ENCODE assay signal across 10 cellular contexts in genomic region chr2:43424262-43425207, GRCh38.
DNase-seq lines count a peak whose midpoint lies in the region; ATAC-seq and TF ChIP-seq lines count a peak whose summit lies in the region.
"Had no signal": no experiment of that assay in that cellular context is flagged by ENCODE, and none has a peak within 500 bp of the region (broad histone marks: within the 10 kb centered on the region; RNA-seq: fewer than 3 reads in every experiment).

No MANE protein-coding gene starts in this region.

- intact Hi-C loops in MCF 10A (cut with micrococcal nuclease), result no loop called here

- peak overlapping the region; percentile 62 for H3K4me2 ChIP-seq in Loucy (ENCODE audit: low read depth, low read length, poor library complexity, severe bottlenecking)

- peak overlapping the region in 2 of 4 donors; percentile 18 to 76 for H3K4me3 Mint-ChIP-seq in CD4-positive, CD25-positive, alpha-beta regulatory T cell
- H3K4me3 Mint-ChIP-seq in MCF 10A (ENCODE audit: unreplicated experiment), result no peak overlapping the region
- H3K4me3 Mint-ChIP-seq in natural killer cell treated with Interleukin-12 subunit alpha and Interleukin-12 subunit beta and Interleukin-15 and Interleukin-18, amount 100 ng/mL, for 72 hours, result peak overlapping the region; percentile 21

- H4K20me1 ChIP-seq in Loucy (ENCODE audit: insufficient read depth, low read length, poor library complexity, severe bottlenecking), result no peaks in the 10 kb centered on the region

- no TSS peak for BruUV-seq in MCF 10A (replicated peaks; lab: Mats Ljungman, UMichigan)

- POLR2A ChIA-PET in MCF 10A (lab: Yijun Ruan, JAX), result interaction anchor here (0.7 to 2.7 kb wide), 7 partner anchors 9 to 567 kb away, joined by 3 to 11 read pairs (median 3); partner anchors contain the start of gene THADA

- peaks cover 0 to 1% (median 0%) of the 10 kb centered on the region in 7 donors for H3K9me3 Mint-ChIP-seq in CD4-positive, CD25-positive, alpha-beta regulatory T cell
- no peaks in the 10 kb centered on the region for H3K9me3 Mint-ChIP-seq in MCF 10A (ENCODE audit: unreplicated experiment)
- no peaks in the 10 kb centered on the region for H3K9me3 Mint-ChIP-seq in natural killer cell treated with Interleukin-12 subunit alpha and Interleukin-12 subunit beta and Interleukin-15 and Interleukin-18, amount 100 ng/mL, for 72 hours
- H3K9me3 Mint-ChIP-seq: brain had no signal

- H3K27ac ChIP-seq in CD4-positive, CD25-positive, alpha-beta regulatory T cell (ENCODE audit: insufficient read depth, low read length, poor library complexity, severe bottlenecking), result no peak overlapping the region

- no peaks in the 10 kb centered on the region for H3K27me3 ChIP-seq in CD4-positive, CD25-positive, alpha-beta regulatory T cell (ENCODE audit: control insufficient read depth, insufficient read depth, low read length)
- H3K27me3 ChIP-seq in Loucy (ENCODE audit: insufficient read depth, low read length, poor library complexity, severe bottlenecking), result no peaks in the 10 kb centered on the region

- H3K9ac ChIP-seq in Loucy (ENCODE audit: low read depth, low read length, poor library complexity, severe bottlenecking), result peak overlapping the region; percentile 49

- H3K4me1 ChIP-seq in CD4-positive, CD25-positive, alpha-beta regulatory T cell (ENCODE audit: control insufficient read depth, insufficient read depth, low read length, poor library complexity, severe bottlenecking), result peaks cover 32% of the 10 kb centered on the region
- peaks cover 35% of the 10 kb centered on the region for H3K4me1 ChIP-seq in Loucy (ENCODE audit: insufficient read depth, low read length, poor library complexity, severe bottlenecking)

- peaks cover 3% of the 10 kb centered on the region for H3K36me3 ChIP-seq in CD4-positive, CD25-positive, alpha-beta regulatory T cell (ENCODE audit: control insufficient read depth, insufficient read depth, low read length)
- H3K36me3 ChIP-seq in Loucy (ENCODE audit: insufficient read depth, low read length), result no peaks in the 10 kb centered on the region

- ATAC-seq in CD4-positive, CD25-positive, alpha-beta regulatory T cell (ENCODE audit: low read depth in 2 of 2), result no peak
- peak; percentile 62 to 67 for ATAC-seq in natural killer cell treated with Interleukin-12 subunit alpha and Interleukin-12 subunit beta and Interleukin-15 and Interleukin-18, amount 100 ng/mL, for 72 hours
- no peak for ATAC-seq in GM21723 (IDR thresholded peaks at IDR 0.05; ENCODE audit: unreplicated experiment)

- H3K36me3 Mint-ChIP-seq in CD4-positive, CD25-positive, alpha-beta regulatory T cell, result peaks cover 50% of the 10 kb centered on the region
- peaks cover 27% of the 10 kb centered on the region for H3K36me3 Mint-ChIP-seq in MCF 10A (ENCODE audit: insufficient read depth, unreplicated experiment)
- peaks cover 9% of the 10 kb centered on the region for H3K36me3 Mint-ChIP-seq in natural killer cell treated with Interleukin-12 subunit alpha and Interleukin-12 subunit beta and Interleukin-15 and Interleukin-18, amount 100 ng/mL, for 72 hours

- H3K4me1 Mint-ChIP-seq in CD4-positive, CD25-positive, alpha-beta regulatory T cell, result peaks cover 10 to 36% (median 30%) of the 10 kb centered on the region in 4 donors
- H3K4me1 Mint-ChIP-seq in MCF 10A (ENCODE audit: insufficient read depth, unreplicated experiment), result peaks cover 22% of the 10 kb centered on the region
- peaks cover 27 to 40% of the 10 kb centered on the region in 2 donors for H3K4me1 Mint-ChIP-seq in natural killer cell treated with Interleukin-12 subunit alpha and Interleukin-12 subunit beta and Interleukin-15 and Interleukin-18, amount 100 ng/mL, for 72 hours (ENCODE audit: low read depth in 2 of 2)

- TF ChIP-seq CTCF in Loucy (conservative IDR thresholded peaks at IDR 0.05; ENCODE audit: low read length) (no peak), MCF 10A (IDR thresholded peaks at IDR 0.05; ENCODE audit: unreplicated experiment) (no peak)

- no peaks in the 10 kb centered on the region for H3K9me2 ChIP-seq in Loucy (replicated peaks; ENCODE audit: low read depth, low read length)

- no peaks in the 10 kb centered on the region for H3K9me3 ChIP-seq in CD4-positive, CD25-positive, alpha-beta regulatory T cell (ENCODE audit: control insufficient read depth in 2 of 2, low read length in 2 of 2)
- no peaks in the 10 kb centered on the region for H3K9me3 ChIP-seq in Loucy (ENCODE audit: insufficient read depth, low read depth, low read length)

- no peak for DNase-seq in CD4-positive, CD25-positive, alpha-beta regulatory T cell
- no peak for DNase-seq in MCF 10A (ENCODE audit: unreplicated experiment)
- DNase-seq in natural killer cell treated with Interleukin-12 subunit alpha and Interleukin-12 subunit beta and Interleukin-15 and Interleukin-18, amount 100 ng/mL, for 72 hours (ENCODE audit: low spot score), result no peak
- no peak for DNase-seq in NCI-H2029 (lab: John Stamatoyannopoulos, UW)
- DNase-seq in DMS 273 (lab: John Stamatoyannopoulos, UW; ENCODE audit: unreplicated experiment), result no peak
- no peak for DNase-seq in NCI-H526 treated with DMSO at 0.1 percent for 48 hours (lab: John Stamatoyannopoulos, UW)
- DNase-seq: NCI-H1930 had no signal

- peak overlapping the region in 2 of 3 donors; percentile 42 to 87 for H3K27ac Mint-ChIP-seq in CD4-positive, CD25-positive, alpha-beta regulatory T cell
- H3K27ac Mint-ChIP-seq in MCF 10A (ENCODE audit: low read depth, unreplicated experiment), result peak overlapping the region; percentile 91
- peak overlapping the region in 1 of 2 donors; percentile 85 for H3K27ac Mint-ChIP-seq in natural killer cell treated with Interleukin-12 subunit alpha and Interleukin-12 subunit beta and Interleukin-15 and Interleukin-18, amount 100 ng/mL, for 72 hours

- no peak overlapping the region for H3K4me3 ChIP-seq in CD4-positive, CD25-positive, alpha-beta regulatory T cell (ENCODE audit: low read depth, low read length)
- H3K4me3 ChIP-seq in Loucy (ENCODE audit: low read length, poor library complexity, severe bottlenecking), result no peak overlapping the region

- H3K79me2 ChIP-seq in Loucy (ENCODE audit: insufficient read depth, low read length), result no peaks in the 10 kb centered on the region

- peaks cover 10% of the 10 kb centered on the region; the same call in 1 of the 2 replicates for H3F3A ChIP-seq in Loucy (ENCODE audit: low read depth)

- H3K27me3 Mint-ChIP-seq in CD4-positive, CD25-positive, alpha-beta regulatory T cell, result no peaks in the 10 kb centered on the region
- H3K27me3 Mint-ChIP-seq in MCF 10A (ENCODE audit: insufficient read depth, unreplicated experiment), result no peaks in the 10 kb centered on the region
- no peaks in the 10 kb centered on the region for H3K27me3 Mint-ChIP-seq in natural killer cell treated with Interleukin-12 subunit alpha and Interleukin-12 subunit beta and Interleukin-15 and Interleukin-18, amount 100 ng/mL, for 72 hours
- H3K27me3 Mint-ChIP-seq: brain had no signal

- no peak overlapping the region for H2AFZ ChIP-seq in Loucy (ENCODE audit: low read length)

- CTCF ChIA-PET in MCF 10A (lab: Yijun Ruan, JAX), result interaction anchor here (2.4 to 2.9 kb wide), 2 partner anchors 16 to 60 kb away, joined by 8 to 13 read pairs; no protein-coding TSS in a partner anchor

Comparison
In these comparisons a context has a peak if more than half of its experiments do, and no peak if none do; other contexts are left out.
1. ATAC-seq: peak in natural killer cell treated with Interleukin-12 subunit alpha and Interleukin-12 subunit beta and Interleukin-15 and Interleukin-18, amount 100 ng/mL, for 72 hours (2 of 2); none in CD4-positive, CD25-positive, alpha-beta regulatory T cell (0 of 2) and GM21723 (single experiment).